8 cellular contexts compared by ENCODE assay signal in the genomic region with DNA sequence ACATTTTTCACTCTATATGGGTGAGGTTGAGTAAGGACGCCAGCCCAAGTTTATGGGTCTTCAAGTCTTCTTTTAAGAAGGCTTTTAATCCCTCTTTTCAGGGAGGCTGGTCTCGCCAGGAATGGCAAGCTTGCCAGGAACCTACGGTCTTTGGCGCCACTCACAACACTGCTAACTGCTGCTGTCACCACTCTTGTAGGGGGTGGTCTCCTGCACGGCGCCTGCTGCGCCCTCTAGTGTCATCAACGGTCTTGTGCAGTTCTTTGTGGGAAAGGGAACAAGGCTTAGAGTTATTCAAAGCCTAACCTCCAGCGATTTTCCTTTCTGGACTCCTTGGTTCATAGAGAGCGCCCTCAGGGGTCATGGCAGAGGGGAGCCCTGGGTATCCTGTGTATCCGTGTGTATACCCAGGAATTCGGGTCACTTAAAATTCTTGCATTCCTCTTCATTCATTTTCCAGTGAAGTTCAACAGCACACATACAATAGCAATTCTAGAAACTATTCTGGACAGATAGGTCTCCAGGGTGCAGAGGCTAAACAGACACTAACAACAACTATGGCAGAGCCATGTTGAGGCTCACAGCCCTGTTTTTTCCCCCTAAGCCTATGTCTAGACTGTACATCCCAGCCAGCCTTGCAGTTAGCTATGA.
A peak's percentile ranks its signal among the peaks of the same experiment; 100 is the strongest.
DNase-seq lines count a peak whose midpoint lies in the region; ATAC-seq, FAIRE-seq and TF ChIP-seq lines count a peak whose summit lies in the region.

No MANE protein-coding gene starts in this region.

- no peaks in the 10 kb centered on the region for H3K79me2 ChIP-seq in K562 (ENCODE audit: control insufficient read depth, insufficient read depth, low read length)

- no peak for TF ChIP-seq POLR2A in K562 (conservative IDR thresholded peaks at IDR 0.05)

- H4K20me1 ChIP-seq in K562 (replicated peaks; ENCODE audit: control insufficient read depth, insufficient read depth, low read length): no peaks in the 10 kb centered on the region

- H3K36me3 ChIP-seq in K562 (ENCODE audit: control insufficient read depth, insufficient read depth, low read length) (no peaks in the 10 kb centered on the region), liver (ENCODE audit: control insufficient read depth in 4 of 4, insufficient read depth in 3 of 4, low read depth in 1 of 4, low read length in 3 of 4) (no peaks in the 10 kb centered on the region)
- H3K36me3 ChIP-seq in effector memory CD4-positive, alpha-beta T cell (ENCODE audit: control insufficient read depth, insufficient read depth, low read length): no peaks in the 10 kb centered on the region

- POLR2A ChIA-PET in K562 (lab: Yijun Ruan, JAX): no interaction called here

- no TSS peak for BruUV-seq in K562 (replicated peaks; lab: Mats Ljungman, UMichigan)

- H2AFZ ChIP-seq in K562 (ENCODE audit: low read depth, low read length): no peak overlapping the region

- intact Hi-C loops in K562 (cut with micrococcal nuclease): no loop called here

- TF ChIP-seq EP300 in K562 (IDR thresholded peaks at IDR 0.05; ENCODE audit: low read length): no peak

- TF ChIP-seq CTCF in K562 (IDR thresholded peaks at IDR 0.05 in 2 of 3, conservative IDR thresholded peaks at IDR 0.05 in 1 of 3; ENCODE audit: insufficient read depth in 2 of 3, low read depth in 1 of 3, low read length in 3 of 3) (peak; percentile 44 to 71 (median 56)), liver (IDR thresholded peaks at IDR 0.05; ENCODE audit: low read depth, low read length, missing input control) (peak; percentile 57)

- in situ Hi-C loops in K562 (cut with MboI): no loop called here

- CTCF ChIA-PET in K562 (lab: Yijun Ruan, JAX; ENCODE audit: low intra/inter-chr PET ratio): no interaction called here

- peak; percentile 86 for DNase-seq in DMS53 treated with DMSO at 0.1 percent for 48 hours (lab: John Stamatoyannopoulos, UW; ENCODE audit: unreplicated experiment)
- DNase-seq in GM19239 (ENCODE audit: insufficient read length, low spot score): peak; percentile 20
- DNase-seq in NCI-H69 (lab: John Stamatoyannopoulos, UW): peak; percentile 79
- peak; percentile 21 to 53 (median 30) for DNase-seq in K562 (ENCODE audit: extremely low read depth in 1 of 4, low spot score in 3 of 4)
- no peak for DNase-seq in effector memory CD4-positive, alpha-beta T cell
- DNase-seq in NCI-H128 (lab: John Stamatoyannopoulos, UW; ENCODE audit: unreplicated experiment): no peak

- H3K4me1 ChIP-seq in K562 (replicated peaks in 1 of 2; ENCODE audit: control insufficient read depth in 2 of 2, insufficient read depth in 2 of 2, low read length in 2 of 2) (no peaks in the 10 kb centered on the region), liver (ENCODE audit: control insufficient read depth in 4 of 4, insufficient read depth in 4 of 4, low read length in 3 of 4) (peaks cover 0 to 7% (median 3%) of the 10 kb centered on the region in 4 donors)
- no peaks in the 10 kb centered on the region for H3K4me1 ChIP-seq in effector memory CD4-positive, alpha-beta T cell (ENCODE audit: control insufficient read depth, insufficient read depth, low read length, poor library complexity, severe bottlenecking)

- H3K9me1 ChIP-seq in K562 (ENCODE audit: control insufficient read depth, insufficient read depth, low read length): no peaks in the 10 kb centered on the region

- H3K27me3 ChIP-seq in K562 (ENCODE audit: control insufficient read depth in 2 of 2, insufficient read depth in 2 of 2, low read length in 2 of 2) (no peaks in the 10 kb centered on the region), liver (ENCODE audit: control insufficient read depth in 4 of 4, insufficient read depth in 4 of 4, low read length in 3 of 4) (no peaks in the 10 kb centered on the region)
- H3K27me3 ChIP-seq in effector memory CD4-positive, alpha-beta T cell (replicated peaks; ENCODE audit: control insufficient read depth, insufficient read depth, low read length, poor library complexity, severe bottlenecking): no peaks in the 10 kb centered on the region

- no peak overlapping the region for H3K4me2 ChIP-seq in K562 (ENCODE audit: insufficient read depth, low read length)

- FAIRE-seq in GM19239 (lab: Jason Lieb, UNC) (peak; percentile 92), K562 (lab: Jason Lieb, UNC) (no peak)

- no peak overlapping the region for H3K27ac ChIP-seq in K562 (ENCODE audit: extremely low read depth, low read depth, low read length)
- no peak overlapping the region for H3K27ac ChIP-seq in liver (ENCODE audit: low read depth in 1 of 2, low read length in 2 of 2)
- H3K27ac ChIP-seq in effector memory CD4-positive, alpha-beta T cell (ENCODE audit: insufficient read depth, low read length, poor library complexity, severe bottlenecking): no peak overlapping the region

- H3K9ac ChIP-seq in K562 (ENCODE audit: insufficient read depth in 1 of 2, low read depth in 2 of 2, low read length in 2 of 2) (no peak overlapping the region), liver (ENCODE audit: low read depth in 1 of 2, low read length in 2 of 2) (no peak overlapping the region)

- TF ChIP-seq RAD21 in K562 (CRISPR knock-in tag; conservative IDR thresholded peaks at IDR 0.05 in 1 of 2, IDR thresholded peaks at IDR 0.05 in 1 of 2) (peak in 1 of 2 experiments; percentile 48; a peak in 2 of 4 replicates), liver (IDR thresholded peaks at IDR 0.05) (peak; percentile 81 to 88)

- H3K4me3 ChIP-seq in K562 (no peak overlapping the region), liver (ENCODE audit: low read depth in 1 of 3, low read length in 3 of 3) (no peak overlapping the region)
- no peak overlapping the region for H3K4me3 ChIP-seq in effector memory CD4-positive, alpha-beta T cell (ENCODE audit: insufficient read depth, low read depth, low read length, poor library complexity, severe bottlenecking)

- WGBS in K562 (ENCODE audit: insufficient coverage, low coverage, missing lambda C conversion rate): 2% methylated on average over 12 of the region's 12 CpGs
- WGBS in liver: 24% methylated on average over 12 of the region's 12 CpGs

- ATAC-seq in HG03135 (IDR thresholded peaks at IDR 0.05; ENCODE audit: unreplicated experiment) (peak; percentile 79), K562 (peak; percentile 88)

- H3K9me3 ChIP-seq in K562 (replicated peaks; ENCODE audit: control insufficient read depth, insufficient read depth, low read depth, low read length) (no peaks in the 10 kb centered on the region), liver (ENCODE audit: control insufficient read depth in 4 of 4, low read length in 3 of 4) (peaks cover 4 to 11% (median 6%) of the 10 kb centered on the region in 4 donors)
- H3K9me3 ChIP-seq in effector memory CD4-positive, alpha-beta T cell (ENCODE audit: control insufficient read depth, low read length): no peaks in the 10 kb centered on the region

TF ChIP-seq in K562, 482 proteins besides CTCF, POLR2A, EP300 and RAD21:
- TF ChIP-seq RBM15 (IDR thresholded peaks at IDR 0.05; ENCODE audit: insufficient read depth, low read length) (no peak), SMC3 (conservative IDR thresholded peaks at IDR 0.05; ENCODE audit: insufficient read depth, low read depth, low read length) (0 out of 2 replicates have a peak, but pooled peaks have one; percentile 19)
TF ChIP-seq in K562: peak in this region for 1.

TF ChIP-seq in liver, 16 proteins besides CTCF, POLR2A, EP300 and RAD21 (continues in another document):
- TF ChIP-seq, protein P1, sequence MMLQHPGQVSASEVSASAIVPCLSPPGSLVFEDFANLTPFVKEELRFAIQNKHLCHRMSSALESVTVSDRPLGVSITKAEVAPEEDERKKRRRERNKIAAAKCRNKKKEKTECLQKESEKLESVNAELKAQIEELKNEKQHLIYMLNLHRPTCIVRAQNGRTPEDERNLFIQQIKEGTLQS (IDR thresholded peaks at IDR 0.05): no peak
- TF ChIP-seq RXRA (IDR thresholded peaks at IDR 0.05) (no peak), REST (IDR thresholded peaks at IDR 0.05) (no peak)
- TF ChIP-seq, protein P2, sequence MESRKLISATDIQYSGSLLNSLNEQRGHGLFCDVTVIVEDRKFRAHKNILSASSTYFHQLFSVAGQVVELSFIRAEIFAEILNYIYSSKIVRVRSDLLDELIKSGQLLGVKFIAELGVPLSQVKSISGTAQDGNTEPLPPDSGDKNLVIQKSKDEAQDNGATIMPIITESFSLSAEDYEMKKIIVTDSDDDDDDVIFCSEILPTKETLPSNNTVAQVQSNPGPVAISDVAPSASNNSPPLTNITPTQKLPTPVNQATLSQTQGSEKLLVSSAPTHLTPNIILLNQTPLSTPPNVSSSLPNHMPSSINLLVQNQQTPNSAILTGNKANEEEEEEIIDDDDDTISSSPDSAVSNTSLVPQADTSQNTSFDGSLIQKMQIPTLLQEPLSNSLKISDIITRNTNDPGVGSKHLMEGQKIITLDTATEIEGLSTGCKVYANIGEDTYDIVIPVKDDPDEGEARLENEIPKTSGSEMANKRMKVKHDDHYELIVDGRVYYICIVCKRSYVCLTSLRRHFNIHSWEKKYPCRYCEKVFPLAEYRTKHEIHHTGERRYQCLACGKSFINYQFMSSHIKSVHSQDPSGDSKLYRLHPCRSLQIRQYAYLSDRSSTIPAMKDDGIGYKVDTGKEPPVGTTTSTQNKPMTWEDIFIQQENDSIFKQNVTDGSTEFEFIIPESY (IDR thresholded peaks at IDR 0.05): no peak

Comparison
In these comparisons a context has a peak if more than half of its experiments do, and no peak if none do; other contexts are left out.
1. DNase-seq: peak in DMS53 treated with DMSO at 0.1 percent for 48 hours (single experiment), GM19239 (single experiment), NCI-H69 (single experiment) and K562 (4 of 4); none in effector memory CD4-positive, alpha-beta T cell (0 of 3) and NCI-H128 (single experiment).